Comparison of ENCODE assay signal across 17 cellular contexts in the genomic region with DNA sequence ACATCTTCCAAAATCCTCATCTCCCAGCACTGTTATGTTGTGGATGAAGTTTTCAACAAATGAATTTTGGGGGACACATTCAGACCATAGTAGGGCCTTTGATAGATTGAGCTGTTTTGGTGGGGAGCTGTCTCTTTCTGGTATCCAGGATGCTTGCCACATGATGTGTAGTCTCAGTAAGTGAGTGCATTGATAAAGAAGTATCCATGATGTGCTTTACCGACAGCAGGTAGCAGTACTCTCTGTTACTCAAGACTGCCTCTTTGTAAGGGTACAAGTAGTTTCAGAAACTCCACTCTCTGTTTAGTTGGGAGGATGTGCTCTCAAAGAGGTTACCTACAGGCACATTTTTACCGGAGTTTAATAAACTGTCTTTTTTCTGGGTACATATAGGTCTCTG.
"Had no signal": no experiment of that assay in that cellular context is flagged by ENCODE, and none has a peak within 500 bp of the region (broad histone marks: within the 10 kb centered on the region; RNA-seq: fewer than 3 reads in every experiment).

No MANE protein-coding gene starts in this region.

- H3K9me3 Mint-ChIP-seq: activated T-helper 2 cell treated with anti-CD3 and anti-CD28 coated beads, Interferon-gamma antibody, Interleukin-2, Interleukin-4, amounts not matched to agents 10 μg/mL and 5 μg/mL and 100 μg/mL, durations not matched to agents 14 hours and 24 hours and 36 hours; stimulated activated naive CD8-positive, alpha-beta T cell treated with anti-CD3 and anti-CD28 coated beads, Interleukin-15, Interleukin-2, amounts not matched to agents 100 ng/mL and 50 ng/mL, for 24 hours had no signal

- H3K27ac Mint-ChIP-seq: activated T-helper 2 cell treated with anti-CD3 and anti-CD28 coated beads, Interferon-gamma antibody, Interleukin-2, Interleukin-4, amounts not matched to agents 10 μg/mL and 5 μg/mL and 100 μg/mL, durations not matched to agents 14 hours and 24 hours and 36 hours; stimulated activated naive CD8-positive, alpha-beta T cell treated with anti-CD3 and anti-CD28 coated beads, Interleukin-15, Interleukin-2, amounts not matched to agents 100 ng/mL and 50 ng/mL, for 24 hours; type B pancreatic cell had no signal

- H3K27ac ChIP-seq: foreskin keratinocyte, prostate gland, SK-N-MC, skin epidermis, suprapubic skin had no signal

- H3K9me3 ChIP-seq: prostate gland, suprapubic skin had no signal

- H3K4me3 ChIP-seq: prostate gland, SK-N-MC, skin epidermis, suprapubic skin had no signal

- DNase-seq: activated CD4-positive, alpha-beta T cell treated with anti-CD3 and anti-CD28 coated beads for 1 hour; activated CD8-positive, alpha-beta memory T cell treated with anti-CD3 and anti-CD28 coated beads, Interleukin-2, amount 50 U/mL, for 48 hours; aorta; cerebellar nuclear complex; effector CD8-positive, alpha-beta T cell; foreskin keratinocyte; glutamatergic neuron; mesendoderm; T1000 had no signal

- H3K27me3 ChIP-seq: foreskin keratinocyte, suprapubic skin had no signal

- H3K36me3 ChIP-seq: prostate gland, suprapubic skin had no signal

- H3K27me3 Mint-ChIP-seq: stimulated activated naive CD8-positive, alpha-beta T cell treated with anti-CD3 and anti-CD28 coated beads, Interleukin-15, Interleukin-2, amounts not matched to agents 100 ng/mL and 50 ng/mL, for 24 hours; type B pancreatic cell had no signal

- ATAC-seq: foreskin keratinocyte, right cardiac atrium had no signal

- H3K4me1 ChIP-seq: foreskin keratinocyte, prostate gland had no signal

- H3K4me3 Mint-ChIP-seq: stimulated activated naive CD8-positive, alpha-beta T cell treated with anti-CD3 and anti-CD28 coated beads, Interleukin-15, Interleukin-2, amounts not matched to agents 100 ng/mL and 50 ng/mL, for 24 hours; type B pancreatic cell had no signal
